In the genomic region with DNA sequence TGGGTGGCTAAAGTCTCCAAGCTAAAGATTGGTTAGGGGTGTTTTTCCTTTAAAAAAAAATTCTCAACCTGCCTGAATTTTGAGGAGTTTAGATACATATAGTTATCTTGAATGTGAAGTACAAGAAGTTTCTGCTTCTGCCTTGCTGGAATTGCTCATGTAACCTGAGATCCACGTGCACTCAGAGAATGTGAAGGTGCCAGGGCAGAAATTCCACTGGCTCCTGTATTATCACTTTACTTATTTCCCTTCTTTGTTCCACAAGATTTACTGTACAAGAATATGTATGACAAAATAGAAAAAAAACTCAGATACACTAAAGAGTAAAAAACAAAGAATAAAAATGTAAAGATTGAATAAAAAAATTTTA, we compare ENCODE assay signal across 22 cellular contexts. TPM values are rescaled to one million over a fixed set of nuclear protein-coding genes. Genes with fewer than 3 reads are reported as not detected.
"Had no signal": no experiment of that assay in that cellular context is flagged by ENCODE, and none has a peak within 500 bp of the region (broad histone marks: within the 10 kb centered on the region; RNA-seq: fewer than 3 reads in every experiment).

No MANE protein-coding gene starts in this region.

- ATAC-seq: activated T-cell treated with anti-CD3 and anti-CD28 coated beads, Interleukin-2, amount 50 U/mL, for 72 hours; left lung; psoas muscle; right cardiac atrium; T-helper 17 cell had no signal

- H3K4me3 Mint-ChIP-seq: activated T-cell treated with anti-CD3 and anti-CD28 coated beads, Interleukin-2, amount 50 U/mL, for 72 hours; neural progenitor cell; stimulated activated naive CD8-positive, alpha-beta T cell treated with anti-CD3 and anti-CD28 coated beads, Interleukin-15, Interleukin-2, amounts not matched to agents 100 ng/mL and 50 ng/mL, for 24 hours; T-helper 17 cell had no signal

- H2AFZ ChIP-seq: neural progenitor cell had no signal

- H3K9ac ChIP-seq: neural progenitor cell had no signal

- H3K9me3 ChIP-seq: esophagus muscularis mucosa, left lung, psoas muscle, transverse colon, vagina had no signal

- H3K4me2 ChIP-seq: neural progenitor cell had no signal

- H3K4me3 ChIP-seq: esophagus muscularis mucosa, left lung, neural progenitor cell, psoas muscle, skin epidermis, transverse colon, vagina had no signal

- H3K27ac ChIP-seq: esophagus muscularis mucosa, left lung, psoas muscle, skin epidermis, transverse colon, vagina, WERI-Rb-1 had no signal

- H3K4me1 ChIP-seq: left lung had no signal

- H3K36me3 ChIP-seq: left lung, neural progenitor cell, transverse colon, vagina, WERI-Rb-1 had no signal

- H3K27me3 ChIP-seq: esophagus muscularis mucosa, left lung, neural progenitor cell, transverse colon, vagina had no signal

- H3K4me1 Mint-ChIP-seq: T-helper 17 cell had no signal

- DNase-seq: activated CD4-positive, alpha-beta T cell treated with anti-CD3 and anti-CD28 coated beads for 1 hour; activated CD4-positive, alpha-beta T cell treated with anti-CD3 and anti-CD28 coated beads, Interleukin-2, amount 50 U/mL, for 4 hours; activated effector memory CD4-positive, alpha-beta T cell treated with anti-CD3 and anti-CD28 coated beads, Interleukin-2, amount 50 U/mL, for 16 hours; activated naive CD4-positive, alpha-beta T cell treated with anti-CD3 and anti-CD28 coated beads, Interleukin-2, amount 50 U/mL, for 16 hours; activated T-cell treated with anti-CD3 and anti-CD28 coated beads, Interleukin-2, amount 50 U/mL, for 72 hours; dermis blood vessel endothelial cell; effector memory CD4-positive, alpha-beta T cell; left lung; psoas muscle; right cardiac atrium; T-helper 17 cell; transverse colon; WERI-Rb-1 had no signal

- FAIRE-seq: astrocyte, endothelial cell of umbilical vein, keratinocyte had no signal

- H3K27ac Mint-ChIP-seq: activated T-cell treated with anti-CD3 and anti-CD28 coated beads, Interleukin-2, amount 50 U/mL, for 72 hours; neural progenitor cell; stimulated activated naive CD8-positive, alpha-beta T cell treated with anti-CD3 and anti-CD28 coated beads, Interleukin-15, Interleukin-2, amounts not matched to agents 100 ng/mL and 50 ng/mL, for 24 hours; T-helper 17 cell had no signal

RNA-seq across cellular contexts. Expression of a gene that starts 42.9 kb away (rescaled TPM):
- total RNA-seq: mononuclear cell had no signal
